Comparison of ENCODE assay signal across 1 cellular context in the genomic region with DNA sequence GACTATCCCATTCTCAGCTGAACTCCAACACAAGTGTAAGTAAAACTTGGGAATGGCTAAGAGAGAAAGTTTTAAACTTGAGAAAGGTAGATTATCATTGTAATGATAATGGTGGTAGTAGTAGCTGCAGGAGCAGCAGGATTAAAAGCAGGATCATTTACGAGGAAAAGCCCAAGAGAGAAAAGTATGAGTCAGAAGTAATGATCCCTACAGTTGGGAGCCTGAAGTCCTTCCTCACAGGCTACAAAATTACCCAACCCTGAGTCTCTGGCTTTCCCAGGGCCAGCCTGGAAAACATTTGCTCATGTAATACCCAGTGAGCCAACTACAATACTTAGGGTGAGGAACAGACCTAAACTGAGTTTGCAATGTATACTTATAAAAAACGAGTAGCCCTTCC.
TF ChIP-seq lines count a peak whose summit lies in the region.

No MANE protein-coding gene starts in this region.

TF ChIP-seq in WTC11, 78 proteins besides CTCF, POLR2A, EP300 and RAD21 (continued from another document):
- TF ChIP-seq, protein P1, sequence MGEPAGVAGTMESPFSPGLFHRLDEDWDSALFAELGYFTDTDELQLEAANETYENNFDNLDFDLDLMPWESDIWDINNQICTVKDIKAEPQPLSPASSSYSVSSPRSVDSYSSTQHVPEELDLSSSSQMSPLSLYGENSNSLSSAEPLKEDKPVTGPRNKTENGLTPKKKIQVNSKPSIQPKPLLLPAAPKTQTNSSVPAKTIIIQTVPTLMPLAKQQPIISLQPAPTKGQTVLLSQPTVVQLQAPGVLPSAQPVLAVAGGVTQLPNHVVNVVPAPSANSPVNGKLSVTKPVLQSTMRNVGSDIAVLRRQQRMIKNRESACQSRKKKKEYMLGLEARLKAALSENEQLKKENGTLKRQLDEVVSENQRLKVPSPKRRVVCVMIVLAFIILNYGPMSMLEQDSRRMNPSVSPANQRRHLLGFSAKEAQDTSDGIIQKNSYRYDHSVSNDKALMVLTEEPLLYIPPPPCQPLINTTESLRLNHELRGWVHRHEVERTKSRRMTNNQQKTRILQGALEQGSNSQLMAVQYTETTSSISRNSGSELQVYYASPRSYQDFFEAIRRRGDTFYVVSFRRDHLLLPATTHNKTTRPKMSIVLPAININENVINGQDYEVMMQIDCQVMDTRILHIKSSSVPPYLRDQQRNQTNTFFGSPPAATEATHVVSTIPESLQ (CRISPR knock-in tag; IDR thresholded peaks at IDR 0.05): no peak
- TF ChIP-seq, protein P2, sequence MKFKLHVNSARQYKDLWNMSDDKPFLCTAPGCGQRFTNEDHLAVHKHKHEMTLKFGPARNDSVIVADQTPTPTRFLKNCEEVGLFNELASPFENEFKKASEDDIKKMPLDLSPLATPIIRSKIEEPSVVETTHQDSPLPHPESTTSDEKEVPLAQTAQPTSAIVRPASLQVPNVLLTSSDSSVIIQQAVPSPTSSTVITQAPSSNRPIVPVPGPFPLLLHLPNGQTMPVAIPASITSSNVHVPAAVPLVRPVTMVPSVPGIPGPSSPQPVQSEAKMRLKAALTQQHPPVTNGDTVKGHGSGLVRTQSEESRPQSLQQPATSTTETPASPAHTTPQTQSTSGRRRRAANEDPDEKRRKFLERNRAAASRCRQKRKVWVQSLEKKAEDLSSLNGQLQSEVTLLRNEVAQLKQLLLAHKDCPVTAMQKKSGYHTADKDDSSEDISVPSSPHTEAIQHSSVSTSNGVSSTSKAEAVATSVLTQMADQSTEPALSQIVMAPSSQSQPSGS (CRISPR knock-in tag; IDR thresholded peaks at IDR 0.05; ENCODE audit: borderline replicate concordance, low read depth): no peak
- no peak for TF ChIP-seq HMGA2 (CRISPR knock-in tag; IDR thresholded peaks at IDR 0.05)
- TF ChIP-seq IRF2 (CRISPR knock-in tag; IDR thresholded peaks at IDR 0.05; ENCODE audit: borderline replicate concordance, low read depth): no peak
- no peak for TF ChIP-seq RELA (CRISPR knock-in tag; IDR thresholded peaks at IDR 0.05; ENCODE audit: borderline replicate concordance)
- TF ChIP-seq, protein P3, sequence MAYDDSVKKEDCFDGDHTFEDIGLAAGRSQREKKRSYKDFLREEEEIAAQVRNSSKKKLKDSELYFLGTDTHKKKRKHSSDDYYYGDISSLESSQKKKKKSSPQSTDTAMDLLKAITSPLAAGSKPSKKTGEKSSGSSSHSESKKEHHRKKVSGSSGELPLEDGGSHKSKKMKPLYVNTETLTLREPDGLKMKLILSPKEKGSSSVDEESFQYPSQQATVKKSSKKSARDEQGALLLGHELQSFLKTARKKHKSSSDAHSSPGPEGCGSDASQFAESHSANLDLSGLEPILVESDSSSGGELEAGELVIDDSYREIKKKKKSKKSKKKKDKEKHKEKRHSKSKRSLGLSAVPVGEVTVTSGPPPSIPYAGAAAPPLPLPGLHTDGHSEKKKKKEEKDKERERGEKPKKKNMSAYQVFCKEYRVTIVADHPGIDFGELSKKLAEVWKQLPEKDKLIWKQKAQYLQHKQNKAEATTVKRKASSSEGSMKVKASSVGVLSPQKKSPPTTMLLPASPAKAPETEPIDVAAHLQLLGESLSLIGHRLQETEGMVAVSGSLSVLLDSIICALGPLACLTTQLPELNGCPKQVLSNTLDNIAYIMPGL (CRISPR knock-in tag; IDR thresholded peaks at IDR 0.05): no peak
- TF ChIP-seq, protein P4, sequence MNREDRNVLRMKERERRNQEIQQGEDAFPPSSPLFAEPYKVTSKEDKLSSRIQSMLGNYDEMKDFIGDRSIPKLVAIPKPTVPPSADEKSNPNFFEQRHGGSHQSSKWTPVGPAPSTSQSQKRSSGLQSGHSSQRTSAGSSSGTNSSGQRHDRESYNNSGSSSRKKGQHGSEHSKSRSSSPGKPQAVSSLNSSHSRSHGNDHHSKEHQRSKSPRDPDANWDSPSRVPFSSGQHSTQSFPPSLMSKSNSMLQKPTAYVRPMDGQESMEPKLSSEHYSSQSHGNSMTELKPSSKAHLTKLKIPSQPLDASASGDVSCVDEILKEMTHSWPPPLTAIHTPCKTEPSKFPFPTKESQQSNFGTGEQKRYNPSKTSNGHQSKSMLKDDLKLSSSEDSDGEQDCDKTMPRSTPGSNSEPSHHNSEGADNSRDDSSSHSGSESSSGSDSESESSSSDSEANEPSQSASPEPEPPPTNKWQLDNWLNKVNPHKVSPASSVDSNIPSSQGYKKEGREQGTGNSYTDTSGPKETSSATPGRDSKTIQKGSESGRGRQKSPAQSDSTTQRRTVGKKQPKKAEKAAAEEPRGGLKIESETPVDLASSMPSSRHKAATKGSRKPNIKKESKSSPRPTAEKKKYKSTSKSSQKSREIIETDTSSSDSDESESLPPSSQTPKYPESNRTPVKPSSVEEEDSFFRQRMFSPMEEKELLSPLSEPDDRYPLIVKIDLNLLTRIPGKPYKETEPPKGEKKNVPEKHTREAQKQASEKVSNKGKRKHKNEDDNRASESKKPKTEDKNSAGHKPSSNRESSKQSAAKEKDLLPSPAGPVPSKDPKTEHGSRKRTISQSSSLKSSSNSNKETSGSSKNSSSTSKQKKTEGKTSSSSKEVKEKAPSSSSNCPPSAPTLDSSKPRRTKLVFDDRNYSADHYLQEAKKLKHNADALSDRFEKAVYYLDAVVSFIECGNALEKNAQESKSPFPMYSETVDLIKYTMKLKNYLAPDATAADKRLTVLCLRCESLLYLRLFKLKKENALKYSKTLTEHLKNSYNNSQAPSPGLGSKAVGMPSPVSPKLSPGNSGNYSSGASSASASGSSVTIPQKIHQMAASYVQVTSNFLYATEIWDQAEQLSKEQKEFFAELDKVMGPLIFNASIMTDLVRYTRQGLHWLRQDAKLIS (CRISPR knock-in tag; IDR thresholded peaks at IDR 0.05; ENCODE audit: borderline replicate concordance): no peak
- no peak for TF ChIP-seq GTF2I (CRISPR knock-in tag; conservative IDR thresholded peaks at IDR 0.05)
- TF ChIP-seq, protein P5, sequence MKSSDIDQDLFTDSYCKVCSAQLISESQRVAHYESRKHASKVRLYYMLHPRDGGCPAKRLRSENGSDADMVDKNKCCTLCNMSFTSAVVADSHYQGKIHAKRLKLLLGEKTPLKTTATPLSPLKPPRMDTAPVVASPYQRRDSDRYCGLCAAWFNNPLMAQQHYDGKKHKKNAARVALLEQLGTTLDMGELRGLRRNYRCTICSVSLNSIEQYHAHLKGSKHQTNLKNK (CRISPR knock-in tag; IDR thresholded peaks at IDR 0.05): no peak
- TF ChIP-seq ZNF138 (CRISPR knock-in tag; conservative IDR thresholded peaks at IDR 0.05): no peak
- TF ChIP-seq CREB1 (CRISPR knock-in tag; IDR thresholded peaks at IDR 0.05): no peak
- TF ChIP-seq, protein P6, sequence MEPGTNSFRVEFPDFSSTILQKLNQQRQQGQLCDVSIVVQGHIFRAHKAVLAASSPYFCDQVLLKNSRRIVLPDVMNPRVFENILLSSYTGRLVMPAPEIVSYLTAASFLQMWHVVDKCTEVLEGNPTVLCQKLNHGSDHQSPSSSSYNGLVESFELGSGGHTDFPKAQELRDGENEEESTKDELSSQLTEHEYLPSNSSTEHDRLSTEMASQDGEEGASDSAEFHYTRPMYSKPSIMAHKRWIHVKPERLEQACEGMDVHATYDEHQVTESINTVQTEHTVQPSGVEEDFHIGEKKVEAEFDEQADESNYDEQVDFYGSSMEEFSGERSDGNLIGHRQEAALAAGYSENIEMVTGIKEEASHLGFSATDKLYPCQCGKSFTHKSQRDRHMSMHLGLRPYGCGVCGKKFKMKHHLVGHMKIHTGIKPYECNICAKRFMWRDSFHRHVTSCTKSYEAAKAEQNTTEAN (CRISPR knock-in tag; IDR thresholded peaks at IDR 0.05): no peak
- no peak for TF ChIP-seq PRRX2 (CRISPR knock-in tag; IDR thresholded peaks at IDR 0.05)
- TF ChIP-seq, protein P7, sequence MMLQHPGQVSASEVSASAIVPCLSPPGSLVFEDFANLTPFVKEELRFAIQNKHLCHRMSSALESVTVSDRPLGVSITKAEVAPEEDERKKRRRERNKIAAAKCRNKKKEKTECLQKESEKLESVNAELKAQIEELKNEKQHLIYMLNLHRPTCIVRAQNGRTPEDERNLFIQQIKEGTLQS (CRISPR knock-in tag; conservative IDR thresholded peaks at IDR 0.05): no peak
